ENCODE assay signal across 13 cellular contexts in genomic region chr2:160747771-160748170, GRCh38.
DNase-seq lines count a peak whose midpoint lies in the region; ATAC-seq, FAIRE-seq and TF ChIP-seq lines count a peak whose summit lies in the region.
"Had no signal": no experiment of that assay in that cellular context is flagged by ENCODE, and none has a peak within 500 bp of the region (broad histone marks: within the 10 kb centered on the region; RNA-seq: fewer than 3 reads in every experiment).

No MANE protein-coding gene starts in this region.

- H2AFZ ChIP-seq in PC-3 (ENCODE audit: low read length) (no peak overlapping the region), osteoblast (ENCODE audit: low read length) (no peak overlapping the region)

- H3K4me2 ChIP-seq in PC-3 (ENCODE audit: low read length), result peak overlapping the region; percentile 74
- H3K4me2 ChIP-seq in osteoblast (ENCODE audit: insufficient read depth, low read length), result peak overlapping the region; percentile 23

- peaks cover 21% of the 10 kb centered on the region for H3F3A ChIP-seq in PC-3 (ENCODE audit: low read length, unreplicated experiment)

- H3K27me3 ChIP-seq in PC-3 (ENCODE audit: low read length), result no peaks in the 10 kb centered on the region
- H3K27me3 ChIP-seq in osteoblast (ENCODE audit: insufficient read depth, low read length), result no peaks in the 10 kb centered on the region
- H3K27me3 ChIP-seq in heart right ventricle, result no peaks in the 10 kb centered on the region
- H3K27me3 ChIP-seq: transverse colon had no signal

- H4K20me1 ChIP-seq in PC-3 (ENCODE audit: low read length) (no peaks in the 10 kb centered on the region), osteoblast (ENCODE audit: insufficient read depth, low read length) (no peaks in the 10 kb centered on the region)

- ATAC-seq in PC-3 (peak; percentile 17), heart right ventricle (no peak), HG03457 (IDR thresholded peaks at IDR 0.05; ENCODE audit: unreplicated experiment) (no peak)
- ATAC-seq: sciatic nerve had no signal

- no peaks in the 10 kb centered on the region for H3K9me2 ChIP-seq in PC-3 (replicated peaks; ENCODE audit: low read length)

- no peak for TF ChIP-seq CTCF in PC-3 (conservative IDR thresholded peaks at IDR 0.05; ENCODE audit: low read depth, low read length)
- no peak for TF ChIP-seq CTCF in osteoblast (IDR thresholded peaks at IDR 0.05; ENCODE audit: extremely low read depth, low read depth, low read length)
- no peak for TF ChIP-seq CTCF in heart right ventricle (IDR thresholded peaks at IDR 0.05)

- H3K4me3 ChIP-seq in PC-3 (ENCODE audit: low read length) (no peak overlapping the region), osteoblast (ENCODE audit: insufficient read depth, low read length) (no peak overlapping the region), heart right ventricle (no peak overlapping the region)
- H3K4me3 ChIP-seq: transverse colon had no signal

- DNase-seq in Daoy (ENCODE audit: low read depth) (peak; percentile 23), PC-3 (peak; percentile 87), epithelial cell of prostate (ENCODE audit: low read depth, low spot score) (no peak), osteoblast (ENCODE audit: insufficient read length, low spot score, missing footprints) (peak; percentile 34), heart right ventricle (no peak), GM19239 (ENCODE audit: insufficient read length, low spot score) (no peak), activated T-cell treated with anti-CD3 and anti-CD28 coated beads for 4 hours (no peak)
- DNase-seq: activated naive CD4-positive, alpha-beta T cell treated with Interleukin-2 at 50 U/mL for 16 hours; NCI-H1436; transverse colon had no signal

- H3K36me3 ChIP-seq in PC-3 (ENCODE audit: low read depth, low read length), result no peaks in the 10 kb centered on the region
- H3K36me3 ChIP-seq in osteoblast (ENCODE audit: insufficient read depth, low read length), result no peaks in the 10 kb centered on the region
- H3K36me3 ChIP-seq in heart right ventricle, result no peaks in the 10 kb centered on the region
- H3K36me3 ChIP-seq: transverse colon had no signal

- H3K27ac ChIP-seq in PC-3 (ENCODE audit: low read length) (peak overlapping the region; percentile 27; the same call in 1 of the 2 replicates), epithelial cell of prostate (peak overlapping the region; percentile 10), osteoblast (ENCODE audit: low read depth, low read length) (peak overlapping the region; percentile 33), heart right ventricle (no peak overlapping the region)
- H3K27ac ChIP-seq: transverse colon had no signal

- POLR2A ChIA-PET in PC-3 (lab: Charles Lee; ENCODE audit: unreplicated experiment), result no interaction called here

- intact Hi-C loops in PC-3 (cut with micrococcal nuclease), result no loop called here
- intact Hi-C loops in heart right ventricle (cut with DNase I), result no loop called here

- H3K9me3 ChIP-seq in PC-3 (ENCODE audit: low read length), result no peaks in the 10 kb centered on the region
- H3K9me3 ChIP-seq in osteoblast (ENCODE audit: low read depth, low read length), result no peaks in the 10 kb centered on the region
- no peaks in the 10 kb centered on the region for H3K9me3 ChIP-seq in heart right ventricle
- H3K9me3 ChIP-seq: transverse colon had no signal

- 77% methylated on average over 3 of the region's 3 CpGs for WGBS in heart right ventricle, 2 donors

- no peak for FAIRE-seq in GM19239 (lab: Jason Lieb, UNC)
- FAIRE-seq: GM18507 had no signal

- H3K79me2 ChIP-seq in PC-3 (ENCODE audit: low read length), result no peaks in the 10 kb centered on the region
- H3K79me2 ChIP-seq in osteoblast (ENCODE audit: insufficient read depth, low read length), result no peaks in the 10 kb centered on the region

- H3K4me1 ChIP-seq in PC-3 (ENCODE audit: insufficient read depth, low read length), result peaks cover 56% of the 10 kb centered on the region
- H3K4me1 ChIP-seq in osteoblast (ENCODE audit: insufficient read depth, low read length), result peaks cover 35% of the 10 kb centered on the region
- H3K4me1 ChIP-seq in heart right ventricle, result no peaks in the 10 kb centered on the region
- H3K4me1 ChIP-seq: transverse colon had no signal

- no TSS peak for BruUV-seq in PC-3 (replicated peaks; lab: Mats Ljungman, UMichigan)

- H3K9ac ChIP-seq in PC-3 (ENCODE audit: low read length), result no peak overlapping the region

- CTCF ChIA-PET in PC-3 (lab: Charles Lee), result no interaction called here

Comparison
In these comparisons a context has a peak if more than half of its experiments do, and no peak if none do; other contexts are left out.
1. DNase-seq: peak in Daoy (single experiment), PC-3 (single experiment) and osteoblast (single experiment); none in epithelial cell of prostate (single experiment), heart right ventricle (0 of 2), GM19239 (single experiment) and activated T-cell treated with anti-CD3 and anti-CD28 coated beads for 4 hours (single experiment).
2. H3K27ac ChIP-seq: peak in PC-3 (single experiment), epithelial cell of prostate (single experiment) and osteoblast (single experiment); none in heart right ventricle (0 of 10).